Comparison of ENCODE assay signal across 1 cellular context in genomic region chr2:55050133-55050994, GRCh38.
A peak's percentile ranks its signal among the peaks of the same experiment; 100 is the strongest.
TF ChIP-seq lines count a peak whose summit lies in the region.

Gene RTN4 (minus strand): TSS chr2:55050451. CDS start chr2:55050300, 151 bp downstream.

TF ChIP-seq in K562, 482 proteins besides CTCF, POLR2A, EP300 and RAD21 (continued from another document):
- TF ChIP-seq CLOCK (CRISPR knock-in tag; IDR thresholded peaks at IDR 0.05; ENCODE audit: borderline replicate concordance), result no peak
- TF ChIP-seq RBFOX2 (IDR thresholded peaks at IDR 0.05; ENCODE audit: low read depth, low read length), result peak; percentile 96
- no peak for TF ChIP-seq ZNF354B (CRISPR knock-in tag; IDR thresholded peaks at IDR 0.05)
- TF ChIP-seq SLC30A9 (CRISPR knock-in tag; IDR thresholded peaks at IDR 0.05), result no peak
- TF ChIP-seq, protein P1, sequence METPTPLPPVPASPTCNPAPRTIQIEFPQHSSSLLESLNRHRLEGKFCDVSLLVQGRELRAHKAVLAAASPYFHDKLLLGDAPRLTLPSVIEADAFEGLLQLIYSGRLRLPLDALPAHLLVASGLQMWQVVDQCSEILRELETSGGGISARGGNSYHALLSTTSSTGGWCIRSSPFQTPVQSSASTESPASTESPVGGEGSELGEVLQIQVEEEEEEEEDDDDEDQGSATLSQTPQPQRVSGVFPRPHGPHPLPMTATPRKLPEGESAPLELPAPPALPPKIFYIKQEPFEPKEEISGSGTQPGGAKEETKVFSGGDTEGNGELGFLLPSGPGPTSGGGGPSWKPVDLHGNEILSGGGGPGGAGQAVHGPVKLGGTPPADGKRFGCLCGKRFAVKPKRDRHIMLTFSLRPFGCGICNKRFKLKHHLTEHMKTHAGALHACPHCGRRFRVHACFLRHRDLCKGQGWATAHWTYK (CRISPR knock-in tag; IDR thresholded peaks at IDR 0.05), result no peak
- no peak for TF ChIP-seq MCM3 (IDR thresholded peaks at IDR 0.05)
- no peak for TF ChIP-seq ZNF655 (CRISPR knock-in tag; IDR thresholded peaks at IDR 0.05)
- TF ChIP-seq DACH1 (IDR thresholded peaks at IDR 0.05; ENCODE audit: partially characterized antibody), result no peak
- TF ChIP-seq ZNF668 (CRISPR knock-in tag; IDR thresholded peaks at IDR 0.05), result no peak
- TF ChIP-seq, protein P2, sequence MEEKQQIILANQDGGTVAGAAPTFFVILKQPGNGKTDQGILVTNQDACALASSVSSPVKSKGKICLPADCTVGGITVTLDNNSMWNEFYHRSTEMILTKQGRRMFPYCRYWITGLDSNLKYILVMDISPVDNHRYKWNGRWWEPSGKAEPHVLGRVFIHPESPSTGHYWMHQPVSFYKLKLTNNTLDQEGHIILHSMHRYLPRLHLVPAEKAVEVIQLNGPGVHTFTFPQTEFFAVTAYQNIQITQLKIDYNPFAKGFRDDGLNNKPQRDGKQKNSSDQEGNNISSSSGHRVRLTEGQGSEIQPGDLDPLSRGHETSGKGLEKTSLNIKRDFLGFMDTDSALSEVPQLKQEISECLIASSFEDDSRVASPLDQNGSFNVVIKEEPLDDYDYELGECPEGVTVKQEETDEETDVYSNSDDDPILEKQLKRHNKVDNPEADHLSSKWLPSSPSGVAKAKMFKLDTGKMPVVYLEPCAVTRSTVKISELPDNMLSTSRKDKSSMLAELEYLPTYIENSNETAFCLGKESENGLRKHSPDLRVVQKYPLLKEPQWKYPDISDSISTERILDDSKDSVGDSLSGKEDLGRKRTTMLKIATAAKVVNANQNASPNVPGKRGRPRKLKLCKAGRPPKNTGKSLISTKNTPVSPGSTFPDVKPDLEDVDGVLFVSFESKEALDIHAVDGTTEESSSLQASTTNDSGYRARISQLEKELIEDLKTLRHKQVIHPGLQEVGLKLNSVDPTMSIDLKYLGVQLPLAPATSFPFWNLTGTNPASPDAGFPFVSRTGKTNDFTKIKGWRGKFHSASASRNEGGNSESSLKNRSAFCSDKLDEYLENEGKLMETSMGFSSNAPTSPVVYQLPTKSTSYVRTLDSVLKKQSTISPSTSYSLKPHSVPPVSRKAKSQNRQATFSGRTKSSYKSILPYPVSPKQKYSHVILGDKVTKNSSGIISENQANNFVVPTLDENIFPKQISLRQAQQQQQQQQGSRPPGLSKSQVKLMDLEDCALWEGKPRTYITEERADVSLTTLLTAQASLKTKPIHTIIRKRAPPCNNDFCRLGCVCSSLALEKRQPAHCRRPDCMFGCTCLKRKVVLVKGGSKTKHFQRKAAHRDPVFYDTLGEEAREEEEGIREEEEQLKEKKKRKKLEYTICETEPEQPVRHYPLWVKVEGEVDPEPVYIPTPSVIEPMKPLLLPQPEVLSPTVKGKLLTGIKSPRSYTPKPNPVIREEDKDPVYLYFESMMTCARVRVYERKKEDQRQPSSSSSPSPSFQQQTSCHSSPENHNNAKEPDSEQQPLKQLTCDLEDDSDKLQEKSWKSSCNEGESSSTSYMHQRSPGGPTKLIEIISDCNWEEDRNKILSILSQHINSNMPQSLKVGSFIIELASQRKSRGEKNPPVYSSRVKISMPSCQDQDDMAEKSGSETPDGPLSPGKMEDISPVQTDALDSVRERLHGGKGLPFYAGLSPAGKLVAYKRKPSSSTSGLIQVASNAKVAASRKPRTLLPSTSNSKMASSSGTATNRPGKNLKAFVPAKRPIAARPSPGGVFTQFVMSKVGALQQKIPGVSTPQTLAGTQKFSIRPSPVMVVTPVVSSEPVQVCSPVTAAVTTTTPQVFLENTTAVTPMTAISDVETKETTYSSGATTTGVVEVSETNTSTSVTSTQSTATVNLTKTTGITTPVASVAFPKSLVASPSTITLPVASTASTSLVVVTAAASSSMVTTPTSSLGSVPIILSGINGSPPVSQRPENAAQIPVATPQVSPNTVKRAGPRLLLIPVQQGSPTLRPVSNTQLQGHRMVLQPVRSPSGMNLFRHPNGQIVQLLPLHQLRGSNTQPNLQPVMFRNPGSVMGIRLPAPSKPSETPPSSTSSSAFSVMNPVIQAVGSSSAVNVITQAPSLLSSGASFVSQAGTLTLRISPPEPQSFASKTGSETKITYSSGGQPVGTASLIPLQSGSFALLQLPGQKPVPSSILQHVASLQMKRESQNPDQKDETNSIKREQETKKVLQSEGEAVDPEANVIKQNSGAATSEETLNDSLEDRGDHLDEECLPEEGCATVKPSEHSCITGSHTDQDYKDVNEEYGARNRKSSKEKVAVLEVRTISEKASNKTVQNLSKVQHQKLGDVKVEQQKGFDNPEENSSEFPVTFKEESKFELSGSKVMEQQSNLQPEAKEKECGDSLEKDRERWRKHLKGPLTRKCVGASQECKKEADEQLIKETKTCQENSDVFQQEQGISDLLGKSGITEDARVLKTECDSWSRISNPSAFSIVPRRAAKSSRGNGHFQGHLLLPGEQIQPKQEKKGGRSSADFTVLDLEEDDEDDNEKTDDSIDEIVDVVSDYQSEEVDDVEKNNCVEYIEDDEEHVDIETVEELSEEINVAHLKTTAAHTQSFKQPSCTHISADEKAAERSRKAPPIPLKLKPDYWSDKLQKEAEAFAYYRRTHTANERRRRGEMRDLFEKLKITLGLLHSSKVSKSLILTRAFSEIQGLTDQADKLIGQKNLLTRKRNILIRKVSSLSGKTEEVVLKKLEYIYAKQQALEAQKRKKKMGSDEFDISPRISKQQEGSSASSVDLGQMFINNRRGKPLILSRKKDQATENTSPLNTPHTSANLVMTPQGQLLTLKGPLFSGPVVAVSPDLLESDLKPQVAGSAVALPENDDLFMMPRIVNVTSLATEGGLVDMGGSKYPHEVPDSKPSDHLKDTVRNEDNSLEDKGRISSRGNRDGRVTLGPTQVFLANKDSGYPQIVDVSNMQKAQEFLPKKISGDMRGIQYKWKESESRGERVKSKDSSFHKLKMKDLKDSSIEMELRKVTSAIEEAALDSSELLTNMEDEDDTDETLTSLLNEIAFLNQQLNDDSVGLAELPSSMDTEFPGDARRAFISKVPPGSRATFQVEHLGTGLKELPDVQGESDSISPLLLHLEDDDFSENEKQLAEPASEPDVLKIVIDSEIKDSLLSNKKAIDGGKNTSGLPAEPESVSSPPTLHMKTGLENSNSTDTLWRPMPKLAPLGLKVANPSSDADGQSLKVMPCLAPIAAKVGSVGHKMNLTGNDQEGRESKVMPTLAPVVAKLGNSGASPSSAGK (IDR thresholded peaks at IDR 0.05), result no peak
- TF ChIP-seq PHF8 (IDR thresholded peaks at IDR 0.05; ENCODE audit: borderline replicate concordance, low read length), result peak; percentile 39; the same call in 1 of the 2 replicates
- no peak for TF ChIP-seq SMARCB1 (IDR thresholded peaks at IDR 0.05; ENCODE audit: insufficient read length, low read depth)
- peak; percentile 90 for TF ChIP-seq SMAD1 (IDR thresholded peaks at IDR 0.05; ENCODE audit: low read depth, low read length, partially characterized antibody)
- no peak for TF ChIP-seq ZKSCAN3 (CRISPR knock-in tag; IDR thresholded peaks at IDR 0.05)
- TF ChIP-seq, protein P3, sequence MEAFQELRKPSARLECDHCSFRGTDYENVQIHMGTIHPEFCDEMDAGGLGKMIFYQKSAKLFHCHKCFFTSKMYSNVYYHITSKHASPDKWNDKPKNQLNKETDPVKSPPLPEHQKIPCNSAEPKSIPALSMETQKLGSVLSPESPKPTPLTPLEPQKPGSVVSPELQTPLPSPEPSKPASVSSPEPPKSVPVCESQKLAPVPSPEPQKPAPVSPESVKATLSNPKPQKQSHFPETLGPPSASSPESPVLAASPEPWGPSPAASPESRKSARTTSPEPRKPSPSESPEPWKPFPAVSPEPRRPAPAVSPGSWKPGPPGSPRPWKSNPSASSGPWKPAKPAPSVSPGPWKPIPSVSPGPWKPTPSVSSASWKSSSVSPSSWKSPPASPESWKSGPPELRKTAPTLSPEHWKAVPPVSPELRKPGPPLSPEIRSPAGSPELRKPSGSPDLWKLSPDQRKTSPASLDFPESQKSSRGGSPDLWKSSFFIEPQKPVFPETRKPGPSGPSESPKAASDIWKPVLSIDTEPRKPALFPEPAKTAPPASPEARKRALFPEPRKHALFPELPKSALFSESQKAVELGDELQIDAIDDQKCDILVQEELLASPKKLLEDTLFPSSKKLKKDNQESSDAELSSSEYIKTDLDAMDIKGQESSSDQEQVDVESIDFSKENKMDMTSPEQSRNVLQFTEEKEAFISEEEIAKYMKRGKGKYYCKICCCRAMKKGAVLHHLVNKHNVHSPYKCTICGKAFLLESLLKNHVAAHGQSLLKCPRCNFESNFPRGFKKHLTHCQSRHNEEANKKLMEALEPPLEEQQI (IDR thresholded peaks at IDR 0.05), result no peak
